3 cellular contexts compared by ENCODE assay signal in the genomic region with DNA sequence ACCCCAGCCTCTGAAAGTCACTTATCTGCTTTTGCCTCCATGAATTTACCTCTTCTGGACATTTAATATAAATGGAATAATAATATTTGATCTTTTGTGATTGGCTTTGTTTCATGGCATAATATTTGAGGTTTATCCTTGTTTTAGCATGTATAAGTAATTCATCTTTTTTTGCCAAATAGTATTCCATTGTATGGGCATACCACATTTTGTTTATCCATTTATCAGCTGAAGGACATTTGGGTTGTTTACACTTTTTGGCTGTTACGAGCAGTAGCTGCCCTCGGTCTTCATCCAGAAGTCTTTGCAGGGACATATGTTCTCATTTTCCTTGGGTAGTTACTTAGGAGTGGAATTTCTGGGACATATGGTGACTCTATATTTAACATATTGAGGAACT.
TF ChIP-seq lines count a peak whose summit lies in the region.

No MANE protein-coding gene starts in this region.

TF ChIP-seq in SK-N-SH treated with all-trans-retinoic acid at 6 μM for 48 hours, 23 proteins besides CTCF, POLR2A, EP300 and RAD21:
- no peak for TF ChIP-seq CSRNP3 (CRISPR knock-in tag; IDR thresholded peaks at IDR 0.05)
- TF ChIP-seq ZNF8 (CRISPR knock-in tag; IDR thresholded peaks at IDR 0.05): peak; percentile 92

TF ChIP-seq in SK-N-SH, 30 proteins besides CTCF, POLR2A, EP300 and RAD21:
- TF ChIP-seq TCF12 (IDR thresholded peaks at IDR 0.05) (no peak), FOXJ3 (CRISPR knock-in tag; IDR thresholded peaks at IDR 0.05) (no peak), IRF3 (IDR thresholded peaks at IDR 0.05; ENCODE audit: low read depth, low read length) (no peak), SIN3A (IDR thresholded peaks at IDR 0.05; ENCODE audit: borderline replicate concordance, low read depth, low read length) (no peak), CHD2 (IDR thresholded peaks at IDR 0.05; ENCODE audit: low read length, partially characterized antibody) (no peak), RFX5 (IDR thresholded peaks at IDR 0.05; ENCODE audit: low read length) (no peak), ZBTB33 (IDR thresholded peaks at IDR 0.05; ENCODE audit: borderline replicate concordance, low read depth) (no peak), EZH2phosphoT487 (IDR thresholded peaks at IDR 0.05; ENCODE audit: borderline replicate concordance, low read depth) (no peak), TEAD4 (IDR thresholded peaks at IDR 0.05; ENCODE audit: borderline replicate concordance, insufficient read depth) (no peak)
- TF ChIP-seq, protein P1, sequence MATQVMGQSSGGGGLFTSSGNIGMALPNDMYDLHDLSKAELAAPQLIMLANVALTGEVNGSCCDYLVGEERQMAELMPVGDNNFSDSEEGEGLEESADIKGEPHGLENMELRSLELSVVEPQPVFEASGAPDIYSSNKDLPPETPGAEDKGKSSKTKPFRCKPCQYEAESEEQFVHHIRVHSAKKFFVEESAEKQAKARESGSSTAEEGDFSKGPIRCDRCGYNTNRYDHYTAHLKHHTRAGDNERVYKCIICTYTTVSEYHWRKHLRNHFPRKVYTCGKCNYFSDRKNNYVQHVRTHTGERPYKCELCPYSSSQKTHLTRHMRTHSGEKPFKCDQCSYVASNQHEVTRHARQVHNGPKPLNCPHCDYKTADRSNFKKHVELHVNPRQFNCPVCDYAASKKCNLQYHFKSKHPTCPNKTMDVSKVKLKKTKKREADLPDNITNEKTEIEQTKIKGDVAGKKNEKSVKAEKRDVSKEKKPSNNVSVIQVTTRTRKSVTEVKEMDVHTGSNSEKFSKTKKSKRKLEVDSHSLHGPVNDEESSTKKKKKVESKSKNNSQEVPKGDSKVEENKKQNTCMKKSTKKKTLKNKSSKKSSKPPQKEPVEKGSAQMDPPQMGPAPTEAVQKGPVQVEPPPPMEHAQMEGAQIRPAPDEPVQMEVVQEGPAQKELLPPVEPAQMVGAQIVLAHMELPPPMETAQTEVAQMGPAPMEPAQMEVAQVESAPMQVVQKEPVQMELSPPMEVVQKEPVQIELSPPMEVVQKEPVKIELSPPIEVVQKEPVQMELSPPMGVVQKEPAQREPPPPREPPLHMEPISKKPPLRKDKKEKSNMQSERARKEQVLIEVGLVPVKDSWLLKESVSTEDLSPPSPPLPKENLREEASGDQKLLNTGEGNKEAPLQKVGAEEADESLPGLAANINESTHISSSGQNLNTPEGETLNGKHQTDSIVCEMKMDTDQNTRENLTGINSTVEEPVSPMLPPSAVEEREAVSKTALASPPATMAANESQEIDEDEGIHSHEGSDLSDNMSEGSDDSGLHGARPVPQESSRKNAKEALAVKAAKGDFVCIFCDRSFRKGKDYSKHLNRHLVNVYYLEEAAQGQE (IDR thresholded peaks at IDR 0.05; ENCODE audit: low read depth, low read length): no peak
- TF ChIP-seq, protein P2, sequence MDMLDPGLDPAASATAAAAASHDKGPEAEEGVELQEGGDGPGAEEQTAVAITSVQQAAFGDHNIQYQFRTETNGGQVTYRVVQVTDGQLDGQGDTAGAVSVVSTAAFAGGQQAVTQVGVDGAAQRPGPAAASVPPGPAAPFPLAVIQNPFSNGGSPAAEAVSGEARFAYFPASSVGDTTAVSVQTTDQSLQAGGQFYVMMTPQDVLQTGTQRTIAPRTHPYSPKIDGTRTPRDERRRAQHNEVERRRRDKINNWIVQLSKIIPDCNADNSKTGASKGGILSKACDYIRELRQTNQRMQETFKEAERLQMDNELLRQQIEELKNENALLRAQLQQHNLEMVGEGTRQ (IDR thresholded peaks at IDR 0.05; ENCODE audit: borderline replicate concordance, low read depth, low read length): no peak
TF ChIP-seq in SK-N-SH: peak in this region for 0.

TF ChIP-seq in IMR-90, 13 proteins besides CTCF, POLR2A, EP300 and RAD21:
- TF ChIP-seq MAFK (IDR thresholded peaks at IDR 0.05; ENCODE audit: low read depth, low read length): no peak
- TF ChIP-seq, protein P2 (IDR thresholded peaks at IDR 0.05; ENCODE audit: low read depth, low read length): no peak
- no peak for TF ChIP-seq RFX5 (IDR thresholded peaks at IDR 0.05; ENCODE audit: low read depth, low read length)
- TF ChIP-seq RCOR1 (IDR thresholded peaks at IDR 0.05; ENCODE audit: insufficient replicate concordance, low read length): no peak
